ENCODE assay signal across 10 cellular contexts in the genomic region with DNA sequence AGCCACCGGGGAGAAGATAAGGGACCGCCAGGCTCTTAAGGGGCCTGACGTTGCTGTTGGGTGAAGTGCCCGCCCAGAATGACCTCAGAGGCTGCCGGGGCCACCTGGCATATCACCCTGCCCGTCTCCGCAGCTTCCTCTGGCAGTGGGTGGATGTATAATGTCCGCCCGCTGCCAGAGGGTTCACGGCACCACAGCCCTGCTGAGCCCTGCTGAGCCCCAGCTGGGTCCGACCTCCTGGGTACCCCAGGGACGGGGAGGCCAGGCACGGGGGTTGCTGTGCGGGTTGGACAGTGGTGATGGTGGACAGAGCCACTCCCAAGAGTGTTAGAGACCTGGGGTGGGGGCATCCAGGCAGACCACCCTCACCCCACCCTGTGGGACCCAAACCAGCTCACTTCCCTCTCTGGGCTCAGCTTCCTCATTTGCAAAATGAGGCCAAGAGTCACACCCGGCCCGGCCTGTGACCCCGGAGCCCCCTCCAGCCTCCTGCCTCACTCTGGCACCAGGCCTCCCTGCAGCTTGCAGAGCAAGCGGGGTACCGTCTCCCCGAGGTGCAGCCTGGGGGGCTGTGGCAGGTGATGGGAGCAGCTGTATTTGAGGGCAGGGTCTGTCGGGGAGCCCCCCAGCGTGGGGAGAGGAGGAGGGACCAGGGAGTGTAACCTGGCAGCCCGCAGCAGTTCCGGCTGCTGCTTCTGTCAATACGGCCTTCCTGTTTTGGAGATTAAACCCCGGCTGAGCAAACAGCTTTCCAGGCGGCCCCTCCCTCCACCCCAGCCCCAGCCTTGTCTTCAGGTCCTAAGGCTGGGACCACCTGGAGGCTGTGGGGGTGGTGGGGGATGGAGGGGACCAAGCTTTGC. TPM values are rescaled to one million over a fixed set of nuclear protein-coding genes. Genes with fewer than 3 reads are reported as not detected.
A peak's percentile ranks its signal among the peaks of the same experiment; 100 is the strongest.
DNase-seq lines count a peak whose midpoint lies in the region; ATAC-seq, FAIRE-seq and TF ChIP-seq lines count a peak whose summit lies in the region.
"Had no signal": no experiment of that assay in that cellular context is flagged by ENCODE, and none has a peak within 500 bp of the region (broad histone marks: within the 10 kb centered on the region; RNA-seq: fewer than 3 reads in every experiment).

No MANE protein-coding gene starts in this region.

- WGBS in pancreas, 2 donors, result 26 to 36% methylated on average over 26 to 27 of the region's 27 CpGs

- peak overlapping the region in 1 of 3 donors; percentile 20 for H3K4me3 ChIP-seq in breast epithelium
- no peak overlapping the region for H3K4me3 ChIP-seq in pancreas

- no peak overlapping the region for H3K27ac Mint-ChIP-seq in MCF 10A (ENCODE audit: low read depth, unreplicated experiment)
- peak overlapping the region; percentile 82 for H3K27ac Mint-ChIP-seq in activated naive CD8-positive, alpha-beta T cell treated with anti-CD3 and anti-CD28 coated beads, Interleukin-2, amount 50 U/mL, for 24 hours

- H3K9me3 ChIP-seq in breast epithelium (no peaks in the 10 kb centered on the region), pancreas (no peaks in the 10 kb centered on the region)

- no peaks in the 10 kb centered on the region for H3K36me3 Mint-ChIP-seq in MCF 10A (ENCODE audit: insufficient read depth, unreplicated experiment)
- no peaks in the 10 kb centered on the region for H3K36me3 Mint-ChIP-seq in activated naive CD8-positive, alpha-beta T cell treated with anti-CD3 and anti-CD28 coated beads, Interleukin-2, amount 50 U/mL, for 24 hours (ENCODE audit: low read depth)

- H3K9me3 Mint-ChIP-seq in MCF 10A (ENCODE audit: unreplicated experiment), result no peaks in the 10 kb centered on the region
- H3K9me3 Mint-ChIP-seq in activated naive CD8-positive, alpha-beta T cell treated with anti-CD3 and anti-CD28 coated beads, Interleukin-2, amount 50 U/mL, for 24 hours, result no peaks in the 10 kb centered on the region

- H3K4me1 Mint-ChIP-seq in MCF 10A (ENCODE audit: insufficient read depth, unreplicated experiment), result peaks cover 9% of the 10 kb centered on the region
- H3K4me1 Mint-ChIP-seq in activated naive CD8-positive, alpha-beta T cell treated with anti-CD3 and anti-CD28 coated beads, Interleukin-2, amount 50 U/mL, for 24 hours, result peaks cover 54% of the 10 kb centered on the region

- no peaks in the 10 kb centered on the region for H3K27me3 Mint-ChIP-seq in MCF 10A (ENCODE audit: insufficient read depth, unreplicated experiment)
- no peaks in the 10 kb centered on the region for H3K27me3 Mint-ChIP-seq in activated naive CD8-positive, alpha-beta T cell treated with anti-CD3 and anti-CD28 coated beads, Interleukin-2, amount 50 U/mL, for 24 hours

- CTCF ChIA-PET in MCF 10A (lab: Yijun Ruan, JAX), result no interaction called here

- POLR2A ChIA-PET in MCF 10A (lab: Yijun Ruan, JAX), result interaction anchor here (0.6 to 1.2 kb wide), 2 partner anchors 45 to 109 kb away, joined by 3 to 5 read pairs; partner anchors contain the start of gene BRAT1

- peak; percentile 58 for ATAC-seq in activated naive CD8-positive, alpha-beta T cell treated with anti-CD3 and anti-CD28 coated beads, Interleukin-2, amount 50 U/mL, for 24 hours
- ATAC-seq in pancreas (peak; percentile 65 to 77 (median 71)), HG02642 (IDR thresholded peaks at IDR 0.05; ENCODE audit: poor library complexity, unreplicated experiment) (no peak)

- no peak for TF ChIP-seq POLR2A in breast epithelium (IDR thresholded peaks at IDR 0.05)

- no peak for FAIRE-seq in pancreas (lab: Jason Lieb, UNC)

- no peak overlapping the region for H3K4me3 Mint-ChIP-seq in MCF 10A (ENCODE audit: unreplicated experiment)
- peak overlapping the region; percentile 59 for H3K4me3 Mint-ChIP-seq in activated naive CD8-positive, alpha-beta T cell treated with anti-CD3 and anti-CD28 coated beads, Interleukin-2, amount 50 U/mL, for 24 hours

- peak overlapping the region; percentile 21 to 80 for H3K27ac ChIP-seq in breast epithelium
- peak overlapping the region in 2 of 4 donors; percentile 5 to 28 for H3K27ac ChIP-seq in pancreas

- H3K36me3 ChIP-seq in breast epithelium (no peaks in the 10 kb centered on the region), pancreas (no peaks in the 10 kb centered on the region)

- no peaks in the 10 kb centered on the region for H3K27me3 ChIP-seq in breast epithelium
- no peaks in the 10 kb centered on the region for H3K27me3 ChIP-seq in pancreas

- TF ChIP-seq CTCF in breast epithelium (IDR thresholded peaks at IDR 0.05), result no peak
- TF ChIP-seq CTCF in MCF 10A (IDR thresholded peaks at IDR 0.05; ENCODE audit: unreplicated experiment), result no peak
- TF ChIP-seq CTCF in pancreas (IDR thresholded peaks at IDR 0.05), result no peak

- intact Hi-C loops in breast epithelium (cut with DNase I; ENCODE audit: low total_unique reads), result no loop called here
- intact Hi-C loops in MCF 10A (cut with micrococcal nuclease), result no loop called here
- intact Hi-C loops in pancreas (cut with DNase I), result no loop called here

- H3K4me1 ChIP-seq in breast epithelium (peaks cover 24 to 30% of the 10 kb centered on the region in 2 donors), pancreas (peaks cover 4 to 13% (median 6%) of the 10 kb centered on the region in 3 donors)

- DNase-seq in breast epithelium (ENCODE audit: low spot score in 2 of 2) (no peak), MCF 10A (ENCODE audit: unreplicated experiment) (no peak), SHP77 treated with DMSO at 0.1 percent for 48 hours (lab: John Stamatoyannopoulos, UW) (peak; percentile 89), pancreas (peak in 1 of 6 donors; percentile 39), NCI-H446 treated with DMSO at 0.1 percent for 48 hours (lab: John Stamatoyannopoulos, UW) (no peak), NCI-H187 treated with DMSO at 0.1 percent for 48 hours (lab: John Stamatoyannopoulos, UW) (no peak)
- peak; percentile 73 for DNase-seq in activated naive CD8-positive, alpha-beta T cell treated with anti-CD3 and anti-CD28 coated beads, Interleukin-2, amount 50 U/mL, for 24 hours
- DNase-seq: DND-41 had no signal

- BruUV-seq in MCF 10A (replicated peaks; lab: Mats Ljungman, UMichigan), result no TSS peak

RNA-seq across cellular contexts. Expression of gene LFNG, which starts 8.4 kb away (rescaled TPM):
- 10 to 100 TPM in 1 of 3 donors, 1 to 10 TPM in 2; 5.0 to 16.4 (median 9.1) TPM for total RNA-seq in breast epithelium
- 1.7 and 2.4 TPM in 2 replicates for total RNA-seq in MCF 10A (2022)
- 10 to 100 TPM; 28.2 to 66.8 (median 41.5) TPM for total RNA-seq in pancreas
- 10 to 100 TPM; 37.2 to 42.1 TPM for polyA plus RNA-seq in pancreas

RNA-seq across cellular contexts. Expression of gene GRIFIN, which starts 34.9 kb away (rescaled TPM):
- total RNA-seq in breast epithelium (not detected), MCF 10A (2022) (not detected in 2 replicates), pancreas (not detected)
- not detected for polyA plus RNA-seq in pancreas
- total RNA-seq: T-helper 2 cell treated with Interferon-gamma antibody and Interleukin-4, amounts not matched to agents 100 ng/mL and 5 ng/mL, for 36 hours had no signal

RNA-seq across cellular contexts. Expression of gene BRAT1, which starts 44.2 kb away (rescaled TPM):
- total RNA-seq in breast epithelium, result 10 to 100 TPM; 20.8 to 36.4 (median 28.4) TPM
- 15.4 and 18.0 TPM in 2 replicates for total RNA-seq in MCF 10A (2022)
- 10 to 100 TPM; 11.8 to 18.1 (median 13.6) TPM for total RNA-seq in pancreas
- polyA plus RNA-seq in pancreas, result 10 to 100 TPM; 44.7 to 54.4 TPM

RNA-seq across cellular contexts. Expression of gene IQCE, which starts 47.6 kb away (rescaled TPM):
- total RNA-seq in breast epithelium (10 to 100 TPM; 13.4 to 22.7 (median 13.8) TPM), MCF 10A (2022) (16.7 and 23.9 TPM in 2 replicates), pancreas (10 to 100 TPM in 4 of 6 donors, 1 to 10 TPM in 2; 8.8 to 14.1 (median 12.1) TPM)
- 10 to 100 TPM in 1 of 2 donors, 1 to 10 TPM in 1; 8.8 to 10.9 TPM for polyA plus RNA-seq in pancreas

Comparison
In these comparisons a context has a peak if more than half of its experiments do, and no peak if none do; other contexts are left out.
1. DNase-seq: peak in SHP77 treated with DMSO at 0.1 percent for 48 hours (single experiment) and activated naive CD8-positive, alpha-beta T cell treated with anti-CD3 and anti-CD28 coated beads, Interleukin-2, amount 50 U/mL, for 24 hours (single experiment); none in breast epithelium (0 of 2), MCF 10A (single experiment), NCI-H446 treated with DMSO at 0.1 percent for 48 hours (single experiment) and NCI-H187 treated with DMSO at 0.1 percent for 48 hours (single experiment).